1 cellular context compared by ENCODE assay signal in genomic region chr19:11247934-11248333, GRCh38.
TF ChIP-seq lines count a peak whose summit lies in the region.

No MANE protein-coding gene starts in this region.

TF ChIP-seq in liver, 16 proteins besides CTCF, POLR2A, EP300 and RAD21:
- TF ChIP-seq, protein P1, sequence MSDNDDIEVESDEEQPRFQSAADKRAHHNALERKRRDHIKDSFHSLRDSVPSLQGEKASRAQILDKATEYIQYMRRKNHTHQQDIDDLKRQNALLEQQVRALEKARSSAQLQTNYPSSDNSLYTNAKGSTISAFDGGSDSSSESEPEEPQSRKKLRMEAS (IDR thresholded peaks at IDR 0.05): no peak
- TF ChIP-seq YY1 (IDR thresholded peaks at IDR 0.05) (no peak), FOXA2 (IDR thresholded peaks at IDR 0.05) (no peak), JUND (IDR thresholded peaks at IDR 0.05) (no peak), TAF1 (conservative IDR thresholded peaks at IDR 0.05) (no peak), SP1 (IDR thresholded peaks at IDR 0.05) (no peak), REST (IDR thresholded peaks at IDR 0.05) (no peak), RXRA (IDR thresholded peaks at IDR 0.05) (no peak), NR2F2 (IDR thresholded peaks at IDR 0.05) (no peak), HNF4A (conservative IDR thresholded peaks at IDR 0.05) (no peak), HNF4G (IDR thresholded peaks at IDR 0.05) (no peak), ZBTB33 (IDR thresholded peaks at IDR 0.05) (no peak), FOXA1 (IDR thresholded peaks at IDR 0.05) (no peak), EGR1 (IDR thresholded peaks at IDR 0.05; ENCODE audit: low read depth in 2 of 2) (no peak), GABPA (IDR thresholded peaks at IDR 0.05 in 1 of 2, conservative IDR thresholded peaks at IDR 0.05 in 1 of 2) (no peak)
- TF ChIP-seq, protein P2, sequence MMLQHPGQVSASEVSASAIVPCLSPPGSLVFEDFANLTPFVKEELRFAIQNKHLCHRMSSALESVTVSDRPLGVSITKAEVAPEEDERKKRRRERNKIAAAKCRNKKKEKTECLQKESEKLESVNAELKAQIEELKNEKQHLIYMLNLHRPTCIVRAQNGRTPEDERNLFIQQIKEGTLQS (IDR thresholded peaks at IDR 0.05): no peak
